Comparison of ENCODE assay signal across 14 cellular contexts in the genomic region with DNA sequence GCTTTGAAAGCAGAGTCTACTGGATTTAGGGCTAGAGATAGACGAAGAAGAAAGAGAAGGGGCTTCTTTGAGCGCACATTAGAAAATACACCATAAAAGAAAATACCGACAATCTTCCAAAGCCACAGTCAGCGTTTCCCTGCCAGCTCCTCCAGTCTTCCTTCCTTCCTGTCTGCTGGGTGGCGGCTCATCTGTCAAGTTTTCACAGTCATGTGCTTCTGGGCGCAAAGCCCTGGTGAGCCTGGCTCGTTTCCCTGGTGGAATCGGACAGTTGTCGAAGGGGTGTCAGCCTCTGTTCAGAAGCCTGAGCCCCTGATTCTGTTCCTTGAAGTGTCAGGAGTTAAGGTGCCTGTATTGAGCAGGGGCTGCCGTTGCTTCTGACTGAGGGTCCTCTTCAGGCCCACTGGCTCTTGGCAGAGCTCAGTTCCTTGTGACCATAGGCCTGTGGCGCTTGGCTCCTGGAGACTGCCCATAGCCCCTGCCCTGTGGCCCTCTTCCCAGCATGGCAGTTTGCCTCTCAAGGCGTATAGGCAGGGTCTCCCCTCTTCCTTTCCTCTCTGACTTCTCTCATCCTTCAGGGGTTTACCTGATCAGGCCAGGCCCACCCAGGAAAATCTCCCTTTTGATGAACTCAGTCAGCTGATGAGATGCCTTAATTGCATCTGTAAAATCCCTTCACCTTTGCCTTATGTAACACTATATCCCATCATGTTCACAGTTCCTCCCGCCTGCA. TPM values are rescaled to one million over a fixed set of nuclear protein-coding genes. Genes with fewer than 3 reads are reported as not detected.
DNase-seq lines count a peak whose midpoint lies in the region; ATAC-seq, FAIRE-seq and TF ChIP-seq lines count a peak whose summit lies in the region.
"Had no signal": no experiment of that assay in that cellular context is flagged by ENCODE, and none has a peak within 500 bp of the region (broad histone marks: within the 10 kb centered on the region; RNA-seq: fewer than 3 reads in every experiment).

No MANE protein-coding gene starts in this region.

- H3K4me1 Mint-ChIP-seq in natural killer cell, result peaks cover 0 to 5% of the 10 kb centered on the region in 2 donors

- H3K27me3 Mint-ChIP-seq in natural killer cell (ENCODE audit: low read depth in 2 of 2), result peaks cover 0 to 2% of the 10 kb centered on the region in 2 donors

- H3K9ac ChIP-seq in SK-N-MC (ENCODE audit: insufficient read length) (peak overlapping the region; percentile 96), fibroblast of lung (ENCODE audit: insufficient read depth, low read length) (no peak overlapping the region)

- no peak overlapping the region for H2AFZ ChIP-seq in fibroblast of lung (ENCODE audit: low read length)

- H4K20me1 ChIP-seq in fibroblast of lung (ENCODE audit: control insufficient read depth, extremely low read depth, insufficient read depth, low read length), result no peaks in the 10 kb centered on the region

- H3K4me3 Mint-ChIP-seq in natural killer cell, result no peak overlapping the region

- H3K9me3 ChIP-seq in SK-N-MC (ENCODE audit: low read depth, low read length) (no peaks in the 10 kb centered on the region), fibroblast of lung (ENCODE audit: control insufficient read depth, insufficient read depth, low read depth, low read length) (no peaks in the 10 kb centered on the region), psoas muscle (no peaks in the 10 kb centered on the region), HAP-1 (no peaks in the 10 kb centered on the region)
- H3K9me3 ChIP-seq: testis had no signal

- H3K4me3 ChIP-seq in SK-N-MC, result peak overlapping the region; percentile 58
- H3K4me3 ChIP-seq in fibroblast of lung (replicated peaks in 1 of 4; ENCODE audit: control extremely low read depth in 1 of 4, insufficient read depth in 1 of 4, low read depth in 3 of 4, low read length in 4 of 4), result no peak overlapping the region
- no peak overlapping the region for H3K4me3 ChIP-seq in psoas muscle
- H3K4me3 ChIP-seq in HAP-1, result no peak overlapping the region
- H3K4me3 ChIP-seq: skin epidermis, testis had no signal

- H3K79me2 ChIP-seq in fibroblast of lung (ENCODE audit: control insufficient read depth, insufficient read depth, low read length), result no peaks in the 10 kb centered on the region

- no peak for FAIRE-seq in RCC 7860 (lab: Jason Lieb, UNC)
- FAIRE-seq: colon had no signal

- H3K4me1 ChIP-seq in fibroblast of lung (ENCODE audit: control insufficient read depth, extremely low read depth, insufficient read depth, low read length), result peaks cover 21% of the 10 kb centered on the region
- peaks cover 81% of the 10 kb centered on the region for H3K4me1 ChIP-seq in psoas muscle
- no peaks in the 10 kb centered on the region for H3K4me1 ChIP-seq in HAP-1

- no peaks in the 10 kb centered on the region for H3K36me3 Mint-ChIP-seq in natural killer cell

- DNase-seq in D341Med (ENCODE audit: low spot score), result peak; percentile 5
- peak; percentile 34 for DNase-seq in SK-N-MC (ENCODE audit: low read depth, low spot score)
- DNase-seq in fibroblast of lung (ENCODE audit: low read depth in 2 of 2), result peak; percentile 44
- peak; percentile 70 to 74 for DNase-seq in psoas muscle
- no peak for DNase-seq in NOMO-1 treated with dmso at 0.1 percent for 144 hours (lab: John Stamatoyannopoulos, UW; ENCODE audit: unreplicated experiment)
- DNase-seq in natural killer cell, result no peak
- DNase-seq in RCC 7860 (ENCODE audit: low spot score), result no peak
- DNase-seq in HAP-1 (ENCODE audit: low spot score in 2 of 2), result no peak
- DNase-seq: activated naive CD4-positive, alpha-beta T cell; NCI-H1105 treated with DMSO at 0.1 percent for 48 hours; NCI-H226; testis had no signal

- intact Hi-C loops in psoas muscle (cut with DNase I) (loop anchor here (2.0 to 10.0 kb wide), 4 partner anchors 184 to 798 kb away; a partner anchor contains a TSS), natural killer cell (cut with micrococcal nuclease) (no loop called here)

- no peak overlapping the region for H3K27ac Mint-ChIP-seq in natural killer cell

- WGBS in psoas muscle, 3 donors, result 39 to 49% (median 39%) methylated on average over 13 of the region's 13 CpGs

- H3K9me3 Mint-ChIP-seq in natural killer cell, result no peaks in the 10 kb centered on the region

- TF ChIP-seq CTCF in fibroblast of lung (conservative IDR thresholded peaks at IDR 0.05 in 1 of 2, IDR thresholded peaks at IDR 0.05 in 1 of 2; ENCODE audit: low read depth in 1 of 2, low read length in 2 of 2) (no peak), psoas muscle (IDR thresholded peaks at IDR 0.05) (no peak), natural killer cell (IDR thresholded peaks at IDR 0.05) (no peak)

- no peaks in the 10 kb centered on the region for H3K36me3 ChIP-seq in SK-N-MC (ENCODE audit: insufficient read depth, low read length)
- no peaks in the 10 kb centered on the region for H3K36me3 ChIP-seq in fibroblast of lung (ENCODE audit: control insufficient read depth, insufficient read depth, low read length)
- no peaks in the 10 kb centered on the region for H3K36me3 ChIP-seq in psoas muscle (ENCODE audit: insufficient read depth in 1 of 2, low read depth in 1 of 2)
- no peaks in the 10 kb centered on the region for H3K36me3 ChIP-seq in HAP-1 (replicated peaks)

- ATAC-seq in psoas muscle, result peak; percentile 29 to 47 (median 34)
- ATAC-seq in natural killer cell, result no peak

- peak overlapping the region; percentile 100 for H3K27ac ChIP-seq in SK-N-MC
- H3K27ac ChIP-seq in fibroblast of lung (ENCODE audit: insufficient read depth, low read length), result no peak overlapping the region
- peak overlapping the region; percentile 86 for H3K27ac ChIP-seq in psoas muscle
- H3K27ac ChIP-seq: testis had no signal

- in situ Hi-C loops in HAP-1 (cut with MboI; ENCODE audit: low sequenced_read_pairs), result no loop called here

- H3K27me3 ChIP-seq in fibroblast of lung (ENCODE audit: control insufficient read depth, insufficient read depth, low read length) (no peaks in the 10 kb centered on the region), psoas muscle (ENCODE audit: insufficient read depth in 3 of 3, low read length in 2 of 3) (no peaks in the 10 kb centered on the region), HAP-1 (ENCODE audit: low read depth) (no peaks in the 10 kb centered on the region)
- H3K27me3 ChIP-seq: testis had no signal

- no peak overlapping the region for H3K4me2 ChIP-seq in fibroblast of lung (ENCODE audit: extremely low read depth, insufficient read depth, low read length)

RNA-seq across cellular contexts. Expression of a gene that starts 58.6 kb away (rescaled TPM):
- total RNA-seq in fibroblast of lung (22.9 and 25.3 TPM in 2 replicates), psoas muscle (10 to 100 TPM in 2 of 4 donors, 1 to 10 TPM in 2; 6.9 to 22.7 (median 14.4) TPM), natural killer cell (10 to 100 TPM; 20.7 to 28.0 (median 26.6) TPM)
- polyA plus RNA-seq in fibroblast of lung (10.1 and 20.2 TPM in 2 replicates), psoas muscle (1 to 10 TPM; 3.8 to 6.4 (median 4.1) TPM)
- polyA plus RNA-seq in fibroblast of lung (2012), result 12.0 and 30.4 TPM in 2 replicates
- 31.2 and 60.6 TPM in 2 replicates for polyA minus RNA-seq in fibroblast of lung (ENCODE audit: low replicate concordance)

Comparison
In these comparisons a context has a peak if more than half of its experiments do, and no peak if none do; other contexts are left out.
1. DNase-seq: peak in D341Med (single experiment), SK-N-MC (single experiment), fibroblast of lung (2 of 2) and psoas muscle (2 of 2); none in NOMO-1 treated with dmso at 0.1 percent for 144 hours (single experiment), natural killer cell (single experiment), RCC 7860 (single experiment) and HAP-1 (0 of 2).
2. ATAC-seq: peak in psoas muscle (4 of 4); none in natural killer cell (0 of 3).